Comparison of ENCODE assay signal across 35 cellular contexts in genomic region chr5:59140133-59140532, GRCh38.
"Had no signal": no experiment of that assay in that cellular context is flagged by ENCODE, and none has a peak within 500 bp of the region (broad histone marks: within the 10 kb centered on the region; RNA-seq: fewer than 3 reads in every experiment).

No MANE protein-coding gene starts in this region.

- ATAC-seq: activated CD8-positive, alpha-beta T cell treated with anti-CD3 and anti-CD28 coated beads for 36 hours; activated T-cell treated with anti-CD3 and anti-CD28 coated beads, Interleukin-2, amount 50 U/mL, for 72 hours; PC-3 had no signal

- DNase-seq: activated CD4-positive, alpha-beta T cell treated with anti-CD3 and anti-CD28 coated beads for 1 hour; activated CD4-positive, alpha-beta T cell treated with anti-CD3 and anti-CD28 coated beads, Interleukin-2, amount 10 ng/mL, durations not matched to agents 24 days and 14 days; activated CD4-positive, alpha-beta T cell treated with anti-CD3 and anti-CD28 coated beads, Interleukin-2, amount 50 U/mL, for 4 hours; activated CD4-positive, CD25-positive, alpha-beta regulatory T cell; activated CD8-positive, alpha-beta T cell treated with anti-CD3 and anti-CD28 coated beads for 36 hours; activated gamma-delta T cell treated with Interleukin-2 at 50 U/mL for 16 hours; activated naive CD4-positive, alpha-beta T cell treated with anti-CD3 and anti-CD28 coated beads for 36 hours; activated T-cell treated with anti-CD3 and anti-CD28 coated beads, Interleukin-2, amount 50 U/mL, for 1 hour; activated T-cell treated with anti-CD3 and anti-CD28 coated beads, Interleukin-2, amount 50 U/mL, for 72 hours; adrenal gland; anterior cingulate cortex; caudate nucleus; cerebellar nuclear complex; NCI-H1092 treated with DMSO at 0.1 percent for 48 hours; NCI-H1417; NCI-H146; NCI-H187; NCI-H2029 treated with DMSO at 0.1 percent for 48 hours; NCI-H2107; NCI-H2171 treated with DMSO at 0.1 percent for 48 hours; NCI-H2227 treated with DMSO at 0.1 percent for 48 hours; NCI-H446; NCI-H510A treated with DMSO at 0.1 percent for 48 hours; NCI-H69; NK-92 treated with Interleukin-12 subunit alpha and Interleukin-12 subunit beta, amount 100 ng/mL, for 24 hours; PC-3; Peyer's patch; Right ventricle myocardium superior; RPMI8226; SW 1271; T-helper 1 cell; T-helper 2 cell; T-helper 9 cell; WERI-Rb-1 had no signal

- H3K4me1 ChIP-seq: adrenal gland, Peyer's patch had no signal

- H3K4me3 ChIP-seq: adrenal gland, Peyer's patch had no signal

- H3K27me3 ChIP-seq: adrenal gland, Peyer's patch had no signal

- H3K27ac ChIP-seq: adrenal gland, Peyer's patch, WERI-Rb-1 had no signal

- H3K36me3 ChIP-seq: adrenal gland, Peyer's patch, WERI-Rb-1 had no signal

- FAIRE-seq: bronchial epithelial cell had no signal

- H3K9me3 ChIP-seq: adrenal gland, Peyer's patch had no signal
